17 cellular contexts compared by ENCODE assay signal in genomic region chr13:86006317-86006716, GRCh38.
DNase-seq lines count a peak whose midpoint lies in the region; ATAC-seq and TF ChIP-seq lines count a peak whose summit lies in the region.
"Had no signal": no experiment of that assay in that cellular context is flagged by ENCODE, and none has a peak within 500 bp of the region (broad histone marks: within the 10 kb centered on the region; RNA-seq: fewer than 3 reads in every experiment).

No MANE protein-coding gene starts in this region.

- no peaks in the 10 kb centered on the region for H3F3A ChIP-seq in PC-3 (ENCODE audit: low read length, unreplicated experiment)
- no peaks in the 10 kb centered on the region for H3F3A ChIP-seq in PC-9 (ENCODE audit: insufficient read depth, low read depth)

- H3K4me1 Mint-ChIP-seq in CD4-positive, alpha-beta T cell (ENCODE audit: low read depth) = no peaks in the 10 kb centered on the region
- H3K4me1 Mint-ChIP-seq: B cell; CD8-positive, alpha-beta memory T cell had no signal

- CTCF ChIA-PET in PC-3 (lab: Charles Lee) (no interaction called here), PC-9 (lab: Charles Lee) (no interaction called here)
- CTCF ChIA-PET in CD4-positive, alpha-beta T cell (lab: Charles Lee) = no interaction called here

- no peaks in the 10 kb centered on the region for H3K79me2 ChIP-seq in PC-3 (ENCODE audit: low read length)
- no peaks in the 10 kb centered on the region for H3K79me2 ChIP-seq in PC-9 (ENCODE audit: low read depth)

- peak; percentile 2 for DNase-seq in DMS53 (lab: John Stamatoyannopoulos, UW)
- DNase-seq in PC-3 = no peak
- peak; percentile 19 for DNase-seq in choroid plexus epithelial cell (ENCODE audit: low read depth)
- DNase-seq in effector memory CD4-positive, alpha-beta T cell = no peak
- no peak for DNase-seq in kidney glomerular epithelial cell (lab: John Stamatoyannopoulos, UW)
- DNase-seq in PC-9 = no peak
- no peak for DNase-seq in CD4-positive, alpha-beta T cell
- DNase-seq: 8988T; CD8-positive, alpha-beta memory T cell; COR-L47; DMS 273 treated with DMSO at 0.1 percent for 48 hours; DMS79; GDM1; GM23248 had no signal

- POLR2A ChIA-PET in PC-3 (lab: Charles Lee; ENCODE audit: unreplicated experiment) = no interaction called here
- POLR2A ChIA-PET in PC-9 (lab: Charles Lee; ENCODE audit: unreplicated experiment) = no interaction called here
- POLR2A ChIA-PET in CD4-positive, alpha-beta T cell (lab: Charles Lee) = no interaction called here

- no peak overlapping the region for H3K27ac Mint-ChIP-seq in CD4-positive, alpha-beta T cell
- H3K27ac Mint-ChIP-seq: B cell had no signal

- H3K4me1 ChIP-seq in PC-3 (ENCODE audit: insufficient read depth, low read length) (no peaks in the 10 kb centered on the region), PC-9 (replicated peaks; ENCODE audit: insufficient read depth) (no peaks in the 10 kb centered on the region)
- H3K4me1 ChIP-seq in effector memory CD4-positive, alpha-beta T cell (ENCODE audit: control insufficient read depth, insufficient read depth, low read length, poor library complexity, severe bottlenecking) = no peaks in the 10 kb centered on the region
- H3K4me1 ChIP-seq: BLaER1 treated with 17β-estradiol and CSF1 and Interleukin-3, amounts not matched to agents 10 nM and 100 nM had no signal

- H3K27me3 ChIP-seq in PC-3 (ENCODE audit: low read length) (no peaks in the 10 kb centered on the region), PC-9 (ENCODE audit: insufficient read depth, low read depth) (no peaks in the 10 kb centered on the region)
- H3K27me3 ChIP-seq in effector memory CD4-positive, alpha-beta T cell (replicated peaks; ENCODE audit: control insufficient read depth, insufficient read depth, low read length, poor library complexity, severe bottlenecking) = no peaks in the 10 kb centered on the region
- no peaks in the 10 kb centered on the region for H3K27me3 ChIP-seq in CD4-positive, alpha-beta T cell (ENCODE audit: control insufficient read depth, insufficient read depth, low read length)
- H3K27me3 ChIP-seq: BLaER1 treated with 17β-estradiol and CSF1 and Interleukin-3, amounts not matched to agents 10 nM and 100 nM had no signal

- TF ChIP-seq CTCF in PC-3 (conservative IDR thresholded peaks at IDR 0.05; ENCODE audit: low read depth, low read length) = no peak
- TF ChIP-seq CTCF in choroid plexus epithelial cell (conservative IDR thresholded peaks at IDR 0.05; ENCODE audit: low read depth, low read length) = no peak
- no peak for TF ChIP-seq CTCF in PC-9 (conservative IDR thresholded peaks at IDR 0.05)
- TF ChIP-seq CTCF in CD4-positive, alpha-beta T cell (IDR thresholded peaks at IDR 0.05) = no peak

- no peaks in the 10 kb centered on the region for H3K9me3 ChIP-seq in PC-3 (ENCODE audit: low read length)
- no peaks in the 10 kb centered on the region for H3K9me3 ChIP-seq in effector memory CD4-positive, alpha-beta T cell (ENCODE audit: control insufficient read depth, low read length)
- H3K9me3 ChIP-seq in PC-9 (ENCODE audit: insufficient read depth, low read depth) = no peaks in the 10 kb centered on the region
- H3K9me3 ChIP-seq in CD4-positive, alpha-beta T cell (ENCODE audit: control insufficient read depth, low read length) = no peaks in the 10 kb centered on the region
- H3K9me3 ChIP-seq: BLaER1 treated with 17β-estradiol and CSF1 and Interleukin-3, amounts not matched to agents 10 nM and 100 nM; HAP-1 had no signal

- intact Hi-C loops in PC-3 (cut with micrococcal nuclease) = no loop called here
- intact Hi-C loops in PC-9 (cut with micrococcal nuclease; ENCODE audit: unreplicated experiment) = no loop called here
- intact Hi-C loops in CD4-positive, alpha-beta T cell (cut with DNase I, micrococcal nuclease) = no loop called here

- H3K36me3 Mint-ChIP-seq in CD4-positive, alpha-beta T cell (ENCODE audit: low read depth) = no peaks in the 10 kb centered on the region
- H3K36me3 Mint-ChIP-seq: CD8-positive, alpha-beta memory T cell had no signal

- H3K36me3 ChIP-seq in PC-3 (ENCODE audit: low read depth, low read length) = no peaks in the 10 kb centered on the region
- no peaks in the 10 kb centered on the region for H3K36me3 ChIP-seq in effector memory CD4-positive, alpha-beta T cell (ENCODE audit: control insufficient read depth, insufficient read depth, low read length)
- H3K36me3 ChIP-seq in PC-9 (ENCODE audit: low read depth) = no peaks in the 10 kb centered on the region
- H3K36me3 ChIP-seq: BLaER1 treated with 17β-estradiol and CSF1 and Interleukin-3, amounts not matched to agents 10 nM and 100 nM; HAP-1 had no signal

- H3K4me2 ChIP-seq in PC-3 (ENCODE audit: low read length) (no peak overlapping the region), PC-9 (no peak overlapping the region)
- H3K4me2 ChIP-seq: BLaER1 treated with 17β-estradiol and CSF1 and Interleukin-3, amounts not matched to agents 10 nM and 100 nM had no signal

- H2AFZ ChIP-seq in PC-3 (ENCODE audit: low read length) = no peak overlapping the region
- no peak overlapping the region for H2AFZ ChIP-seq in PC-9
- H2AFZ ChIP-seq: GM23248 had no signal

- H3K9me2 ChIP-seq in PC-3 (replicated peaks; ENCODE audit: low read length) (no peaks in the 10 kb centered on the region), PC-9 (ENCODE audit: insufficient read depth) (no peaks in the 10 kb centered on the region)

- H3K4me3 ChIP-seq in PC-3 (ENCODE audit: low read length) (no peak overlapping the region), choroid plexus epithelial cell (ENCODE audit: low read depth, low read length) (no peak overlapping the region), PC-9 (no peak overlapping the region)
- H3K4me3 ChIP-seq in effector memory CD4-positive, alpha-beta T cell (ENCODE audit: insufficient read depth, low read depth, low read length, poor library complexity, severe bottlenecking) = no peak overlapping the region
- H3K4me3 ChIP-seq: BLaER1 treated with 17β-estradiol and CSF1 and Interleukin-3, amounts not matched to agents 10 nM and 100 nM; GM23248; HAP-1 had no signal

- BruUV-seq in PC-3 (replicated peaks; lab: Mats Ljungman, UMichigan) (no TSS peak), PC-9 (replicated peaks; lab: Mats Ljungman, UMichigan) (no TSS peak)

- H3K4me3 Mint-ChIP-seq in CD4-positive, alpha-beta T cell = no peak overlapping the region
- H3K4me3 Mint-ChIP-seq: B cell; CD8-positive, alpha-beta memory T cell had no signal

- H4K20me1 ChIP-seq in PC-3 (ENCODE audit: low read length) = no peaks in the 10 kb centered on the region
- no peaks in the 10 kb centered on the region for H4K20me1 ChIP-seq in PC-9 (ENCODE audit: insufficient read depth)
- H4K20me1 ChIP-seq: BLaER1 treated with 17β-estradiol and CSF1 and Interleukin-3, amounts not matched to agents 10 nM and 100 nM had no signal

- no peaks in the 10 kb centered on the region for H3K27me3 Mint-ChIP-seq in CD4-positive, alpha-beta T cell
- H3K27me3 Mint-ChIP-seq: B cell; CD8-positive, alpha-beta memory T cell had no signal

- no peak overlapping the region for H3K9ac ChIP-seq in PC-3 (ENCODE audit: low read length)
- H3K9ac ChIP-seq: BLaER1 treated with 17β-estradiol and CSF1 and Interleukin-3, amounts not matched to agents 10 nM and 100 nM; GM23248 had no signal

- H3K9me3 Mint-ChIP-seq in CD4-positive, alpha-beta T cell = peaks cover 3% of the 10 kb centered on the region

- no peak overlapping the region for H3K27ac ChIP-seq in PC-3 (ENCODE audit: low read length)
- H3K27ac ChIP-seq in effector memory CD4-positive, alpha-beta T cell (ENCODE audit: insufficient read depth, low read length, poor library complexity, severe bottlenecking) = no peak overlapping the region
- H3K27ac ChIP-seq in PC-9 = no peak overlapping the region
- H3K27ac ChIP-seq in CD4-positive, alpha-beta T cell (ENCODE audit: low read depth, low read length) = no peak overlapping the region
- H3K27ac ChIP-seq: BLaER1 treated with 17β-estradiol and CSF1 and Interleukin-3, amounts not matched to agents 10 nM and 100 nM; GM23248 had no signal

- peak; percentile 67 for ATAC-seq in PC-3
- ATAC-seq in CD4-positive, alpha-beta T cell (ENCODE audit: poor library complexity) = no peak

Comparison
In these comparisons a context has a peak if more than half of its experiments do, and no peak if none do; other contexts are left out.
1. DNase-seq: peak in DMS53 (single experiment) and choroid plexus epithelial cell (single experiment); none in PC-3 (single experiment), effector memory CD4-positive, alpha-beta T cell (0 of 3), kidney glomerular epithelial cell (single experiment), PC-9 (0 of 2) and CD4-positive, alpha-beta T cell (0 of 10).